1 cellular context compared by ENCODE assay signal in genomic region chr18:50819027-50819726, GRCh38.
A peak's percentile ranks its signal among the peaks of the same experiment; 100 is the strongest.
TF ChIP-seq lines count a peak whose summit lies in the region.

No MANE protein-coding gene starts in this region.

TF ChIP-seq in HepG2, 621 proteins besides CTCF, POLR2A, EP300 and RAD21 (continued from another document):
- TF ChIP-seq KLF9 (CRISPR knock-in tag; IDR thresholded peaks at IDR 0.05; ENCODE audit: low read depth): no peak
- TF ChIP-seq SOX6 (IDR thresholded peaks at IDR 0.05): no peak
- peak; percentile 64 for TF ChIP-seq SOX6 (CRISPR knock-in tag; IDR thresholded peaks at IDR 0.05)
- peak; percentile 49; the same call in 1 of the 2 replicates for TF ChIP-seq ZNF687 (CRISPR knock-in tag; IDR thresholded peaks at IDR 0.05)
- TF ChIP-seq ARID3A (IDR thresholded peaks at IDR 0.05; ENCODE audit: low read depth, low read length): peak; percentile 52; the same call in 1 of the 2 replicates
- peak; percentile 99 to 100 for TF ChIP-seq MAFK (conservative IDR thresholded peaks at IDR 0.05 in 1 of 2, IDR thresholded peaks at IDR 0.05 in 1 of 2; ENCODE audit: low read length in 2 of 2)
- TF ChIP-seq ZNF619 (CRISPR knock-in tag; IDR thresholded peaks at IDR 0.05): no peak
- no peak for TF ChIP-seq ZNF3 (CRISPR knock-in tag; IDR thresholded peaks at IDR 0.05)
- TF ChIP-seq NFE2L2 (IDR thresholded peaks at IDR 0.05; ENCODE audit: low read length): peak; percentile 32; the same call in 1 of the 2 replicates
- TF ChIP-seq HOXD1 (CRISPR knock-in tag; IDR thresholded peaks at IDR 0.05): 0 out of 2 replicates have a peak, but pooled peaks have one; percentile 19
- peak; percentile 1; the same call in 1 of the 2 replicates for TF ChIP-seq FOXC1 (CRISPR knock-in tag; IDR thresholded peaks at IDR 0.05; ENCODE audit: borderline replicate concordance)
- TF ChIP-seq SOX5 (CRISPR knock-in tag; IDR thresholded peaks at IDR 0.05; ENCODE audit: borderline replicate concordance): peak; percentile 68; the same call in 1 of the 2 replicates
- TF ChIP-seq USF2 (IDR thresholded peaks at IDR 0.05; ENCODE audit: low read depth, low read length): no peak
- TF ChIP-seq USF2 (CRISPR knock-in tag; IDR thresholded peaks at IDR 0.05; ENCODE audit: borderline replicate concordance): peak; percentile 25; the same call in 1 of the 2 replicates
- TF ChIP-seq XRCC5 (optimal IDR thresholded peaks at IDR 0.05; ENCODE audit: low read length): no peak
- TF ChIP-seq LCORL (IDR thresholded peaks at IDR 0.05): no peak
- TF ChIP-seq LCORL (CRISPR knock-in tag; IDR thresholded peaks at IDR 0.05): peak; percentile 77
- TF ChIP-seq FOXP4 (CRISPR knock-in tag; IDR thresholded peaks at IDR 0.05): 0 out of 2 replicates have a peak, but pooled peaks have one; percentile 19
- 0 out of 2 replicates have a peak, but pooled peaks have one; percentile 21 for TF ChIP-seq CEBPG (CRISPR knock-in tag; IDR thresholded peaks at IDR 0.05)
